Comparison of ENCODE assay signal across 8 cellular contexts in genomic region chr5:163565492-163565891, GRCh38.
DNase-seq lines count a peak whose midpoint lies in the region; ATAC-seq and TF ChIP-seq lines count a peak whose summit lies in the region.

No MANE protein-coding gene starts in this region.

- no peak for ATAC-seq in HG03520 (IDR thresholded peaks at IDR 0.05; ENCODE audit: unreplicated experiment)

- H3K9me3 ChIP-seq in Peyer's patch, result no peaks in the 10 kb centered on the region

- peaks cover 0 to 19% (median 6%) of the 10 kb centered on the region in 4 donors for H3K4me1 ChIP-seq in Peyer's patch
- H3K4me1 ChIP-seq in rectal smooth muscle tissue (ENCODE audit: control insufficient read depth, insufficient read depth, low read length), result no peaks in the 10 kb centered on the region

- TF ChIP-seq CTCF in Peyer's patch (IDR thresholded peaks at IDR 0.05), result no peak

- H3K9ac ChIP-seq in rectal smooth muscle tissue (ENCODE audit: low read length), result no peak overlapping the region

- H3K4me3 ChIP-seq in Peyer's patch (peak overlapping the region in 3 of 4 donors; percentile 21 to 48 (median 38)), rectal smooth muscle tissue (ENCODE audit: low read length) (peak overlapping the region; percentile 47)

- DNase-seq in DMS53 (lab: John Stamatoyannopoulos, UW), result peak; percentile 34
- no peak for DNase-seq in DMS53 treated with DMSO at 0.1 percent for 48 hours (lab: John Stamatoyannopoulos, UW; ENCODE audit: unreplicated experiment)
- DNase-seq in Peyer's patch, result no peak
- peak; percentile 24 for DNase-seq in fibroblast of peridontal ligament (ENCODE audit: extremely low read depth)
- no peak for DNase-seq in amniotic stem cell (lab: John Stamatoyannopoulos, UW)
- no peak for DNase-seq in activated CD8-positive, alpha-beta memory T cell treated with anti-CD3 and anti-CD28 coated beads, Interleukin-2, amount 50 U/mL, for 48 hours

- no peaks in the 10 kb centered on the region for H3K36me3 ChIP-seq in Peyer's patch
- H3K36me3 ChIP-seq in rectal smooth muscle tissue (ENCODE audit: control insufficient read depth, insufficient read depth, low read length), result no peaks in the 10 kb centered on the region

- H3K27ac ChIP-seq in Peyer's patch (no peak overlapping the region), rectal smooth muscle tissue (ENCODE audit: low read depth, low read length) (no peak overlapping the region)

- H3K27me3 ChIP-seq in Peyer's patch (no peaks in the 10 kb centered on the region), rectal smooth muscle tissue (ENCODE audit: control insufficient read depth, insufficient read depth, low read length) (no peaks in the 10 kb centered on the region)

- TF ChIP-seq POLR2A in Peyer's patch (IDR thresholded peaks at IDR 0.05), result no peak

Comparison
In these comparisons a context has a peak if more than half of its experiments do, and no peak if none do; other contexts are left out.
1. DNase-seq: peak in DMS53 (single experiment) and fibroblast of peridontal ligament (single experiment); none in DMS53 treated with DMSO at 0.1 percent for 48 hours (single experiment), Peyer's patch (0 of 3), amniotic stem cell (single experiment) and activated CD8-positive, alpha-beta memory T cell treated with anti-CD3 and anti-CD28 coated beads, Interleukin-2, amount 50 U/mL, for 48 hours (single experiment).